ENCODE assay signal across 1 cellular context in genomic region chr11:120659076-120659475, GRCh38.
TF ChIP-seq lines count a peak whose summit lies in the region.

No MANE protein-coding gene starts in this region.

TF ChIP-seq in GM23338, 12 proteins besides CTCF, POLR2A, EP300 and RAD21 (continued from another document):
- TF ChIP-seq NANOG (IDR thresholded peaks at IDR 0.05; ENCODE audit: borderline replicate concordance) (no peak), POLR2AphosphoS5 (IDR thresholded peaks at IDR 0.05; ENCODE audit: low read depth) (no peak), JUNB (IDR thresholded peaks at IDR 0.05; ENCODE audit: unreplicated experiment) (no peak), EZH2phosphoT487 (IDR thresholded peaks at IDR 0.05; ENCODE audit: unreplicated experiment) (no peak), ZNF114 (CRISPR knock-in tag; IDR thresholded peaks at IDR 0.05) (no peak), CREB1 (CRISPR knock-in tag; IDR thresholded peaks at IDR 0.05; ENCODE audit: low read depth) (no peak), REST (IDR thresholded peaks at IDR 0.05; ENCODE audit: unreplicated experiment) (no peak), ETS1 (IDR thresholded peaks at IDR 0.05) (no peak)
